15 cellular contexts compared by ENCODE assay signal in genomic region chr4:2292679-2293108, GRCh38. TPM values are rescaled to one million over a fixed set of nuclear protein-coding genes. Genes with fewer than 3 reads are reported as not detected.
DNase-seq lines count a peak whose midpoint lies in the region; ATAC-seq, FAIRE-seq and TF ChIP-seq lines count a peak whose summit lies in the region.
"Had no signal": no experiment of that assay in that cellular context is flagged by ENCODE, and none has a peak within 500 bp of the region (broad histone marks: within the 10 kb centered on the region; RNA-seq: fewer than 3 reads in every experiment).

No MANE protein-coding gene starts in this region.

- intact Hi-C loops in naive thymus-derived CD4-positive, alpha-beta T cell (cut with micrococcal nuclease) = no loop called here
- intact Hi-C loops in breast epithelium (cut with DNase I; ENCODE audit: low total_unique reads) = no loop called here

- H3K4me3 ChIP-seq in BJ (ENCODE audit: low read depth, low read length) (no peak overlapping the region), breast epithelium (no peak overlapping the region)
- H3K4me3 ChIP-seq in naive thymus-derived CD4-positive, alpha-beta T cell (ENCODE audit: low read length) = no peak overlapping the region
- H3K4me3 ChIP-seq: esophagus squamous epithelium, GM12878 had no signal

- CTCF ChIA-PET in BJ (lab: Yijun Ruan, JAX) = interaction anchor here (0.6 to 0.7 kb wide), 3 partner anchors 34 to 350 kb away, joined by 3 read pairs; no protein-coding TSS in a partner anchor
- CTCF ChIA-PET in naive thymus-derived CD4-positive, alpha-beta T cell (lab: Charles Lee) = no interaction called here

- H3K4me1 Mint-ChIP-seq in naive thymus-derived CD4-positive, alpha-beta T cell = peaks cover 16 to 74% (median 46%) of the 10 kb centered on the region in 7 donors

- H3K27ac Mint-ChIP-seq in naive thymus-derived CD4-positive, alpha-beta T cell = peak overlapping the region in 8 of 9 donors; percentile 64 to 99 (median 90)

- no peak for FAIRE-seq in HTR-8/SVneo (lab: Jason Lieb, UNC)
- FAIRE-seq: bronchial epithelial cell, GM12878 had no signal

- H3K27me3 Mint-ChIP-seq in naive thymus-derived CD4-positive, alpha-beta T cell = peaks cover 0 to 5% (median 0%) of the 10 kb centered on the region in 5 donors

- H3K4me3 Mint-ChIP-seq in naive thymus-derived CD4-positive, alpha-beta T cell = peak overlapping the region in 3 of 10 donors; percentile 12 to 57 (median 30)

- TF ChIP-seq POLR2A in breast epithelium (IDR thresholded peaks at IDR 0.05) = no peak

- H3K9me3 ChIP-seq in naive thymus-derived CD4-positive, alpha-beta T cell (ENCODE audit: control insufficient read depth in 2 of 3, low read length in 3 of 3) = no peaks in the 10 kb centered on the region
- no peaks in the 10 kb centered on the region for H3K9me3 ChIP-seq in breast epithelium
- H3K9me3 ChIP-seq: esophagus squamous epithelium had no signal

- H3K27me3 ChIP-seq in BJ (ENCODE audit: control insufficient read depth, insufficient read depth, low read length) (no peaks in the 10 kb centered on the region), breast epithelium (no peaks in the 10 kb centered on the region)
- H3K27me3 ChIP-seq in naive thymus-derived CD4-positive, alpha-beta T cell (ENCODE audit: control insufficient read depth in 2 of 2, insufficient read depth in 2 of 2, low read length in 2 of 2) = no peaks in the 10 kb centered on the region
- H3K27me3 ChIP-seq: esophagus squamous epithelium had no signal

- no peak overlapping the region for H3K27ac ChIP-seq in naive thymus-derived CD4-positive, alpha-beta T cell (ENCODE audit: low read depth, low read length)
- no peak overlapping the region for H3K27ac ChIP-seq in breast epithelium

- TF ChIP-seq CTCF in BJ (IDR thresholded peaks at IDR 0.05; ENCODE audit: insufficient read depth, low read depth, low read length) (no peak), breast epithelium (IDR thresholded peaks at IDR 0.05) (no peak)

- POLR2A ChIA-PET in BJ (lab: Charles Lee) = no interaction called here
- POLR2A ChIA-PET in naive thymus-derived CD4-positive, alpha-beta T cell (lab: Charles Lee) = no interaction called here

- peak; percentile 49 for DNase-seq in BJ (ENCODE audit: low read depth)
- DNase-seq in HTR-8/SVneo (ENCODE audit: insufficient read length, low spot score) = peak; percentile 36
- peak; percentile 67 for DNase-seq in cerebellar cortex (ENCODE audit: low spot score)
- DNase-seq in naive thymus-derived CD4-positive, alpha-beta T cell = no peak
- DNase-seq in UCSD-AML1 (lab: John Stamatoyannopoulos, UW; ENCODE audit: unreplicated experiment) = no peak
- DNase-seq in NCI-H345 (lab: John Stamatoyannopoulos, UW) = no peak
- DNase-seq in effector CD4-positive, alpha-beta T cell = no peak
- DNase-seq in breast epithelium (ENCODE audit: low spot score in 2 of 2) = no peak
- DNase-seq: Calu3, esophagus squamous epithelium, left colon, NCI-H524 treated with DMSO at 0.1 percent for 48 hours had no signal

- peaks cover 0 to 16% (median 2%) of the 10 kb centered on the region in 11 donors for H3K9me3 Mint-ChIP-seq in naive thymus-derived CD4-positive, alpha-beta T cell

- peaks cover 0 to 4% (median 0%) of the 10 kb centered on the region in 5 donors for H3K36me3 Mint-ChIP-seq in naive thymus-derived CD4-positive, alpha-beta T cell

- no peak for ATAC-seq in naive thymus-derived CD4-positive, alpha-beta T cell
- ATAC-seq: GM12878, HCT116, left colon had no signal

- H3K4me1 ChIP-seq in naive thymus-derived CD4-positive, alpha-beta T cell (ENCODE audit: control insufficient read depth in 2 of 2, insufficient read depth in 2 of 2, low read length in 2 of 2) = peaks cover 25 to 57% of the 10 kb centered on the region in 2 donors
- H3K4me1 ChIP-seq in breast epithelium = no peaks in the 10 kb centered on the region

- H3K36me3 ChIP-seq in BJ (ENCODE audit: control insufficient read depth, insufficient read depth, low read length) = no peaks in the 10 kb centered on the region
- H3K36me3 ChIP-seq in naive thymus-derived CD4-positive, alpha-beta T cell (ENCODE audit: control insufficient read depth in 2 of 3, insufficient read depth in 3 of 3, low read length in 3 of 3) = no peaks in the 10 kb centered on the region
- H3K36me3 ChIP-seq in breast epithelium = no peaks in the 10 kb centered on the region

RNA-seq across cellular contexts. Expression of gene MXD4, which starts 30.8 kb away (rescaled TPM):
- 37.5 and 58.3 TPM in 2 replicates for polyA plus RNA-seq in BJ (2011; rRNA removed)
- polyA minus RNA-seq in BJ (2011; rRNA and poly(A)+ RNA removed) = 31.3 and 39.2 TPM in 2 replicates
- total RNA-seq in naive thymus-derived CD4-positive, alpha-beta T cell = 100 to 1,000 TPM in 1 of 5 experiments, 10 to 100 TPM in 4; 25.6 to 106 (median 46.0) TPM
- polyA plus RNA-seq in naive thymus-derived CD4-positive, alpha-beta T cell = 10 to 100 TPM; 18.9 to 25.4 TPM
- 10 to 100 TPM; 34.7 to 55.8 (median 37.9) TPM for total RNA-seq in breast epithelium

RNA-seq across cellular contexts. Expression of gene HAUS3, which starts 50.8 kb away (rescaled TPM):
- polyA plus RNA-seq in BJ (2011; rRNA removed) = 1.9 and 4.0 TPM in 2 replicates
- 1.5 and 2.1 TPM in 2 replicates for polyA minus RNA-seq in BJ (2011; rRNA and poly(A)+ RNA removed)
- total RNA-seq in naive thymus-derived CD4-positive, alpha-beta T cell = 10 to 100 TPM; 24.4 to 88.2 (median 34.1) TPM
- 10 to 100 TPM; 18.5 to 25.9 TPM for polyA plus RNA-seq in naive thymus-derived CD4-positive, alpha-beta T cell
- 10 to 100 TPM; 14.1 to 19.6 (median 17.4) TPM for total RNA-seq in breast epithelium

RNA-seq across cellular contexts. Expression of gene POLN, which starts 50.8 kb away (rescaled TPM):
- polyA plus RNA-seq in BJ (2011; rRNA removed) = 0.91 and 1.5 TPM in 2 replicates
- polyA minus RNA-seq in BJ (2011; rRNA and poly(A)+ RNA removed) = 0.62 and 0.90 TPM in 2 replicates
- total RNA-seq in naive thymus-derived CD4-positive, alpha-beta T cell = 1 to 10 TPM; 2.4 to 5.4 (median 3.2) TPM
- under 1 TPM; 0.17 to 0.95 TPM for polyA plus RNA-seq in naive thymus-derived CD4-positive, alpha-beta T cell
- total RNA-seq in breast epithelium = 1 to 10 TPM; 3.3 to 4.7 (median 4.3) TPM

Comparison
In these comparisons a context has a peak if more than half of its experiments do, and no peak if none do; other contexts are left out.
1. DNase-seq: peak in BJ (single experiment), HTR-8/SVneo (single experiment) and cerebellar cortex (single experiment); none in naive thymus-derived CD4-positive, alpha-beta T cell (0 of 9), UCSD-AML1 (single experiment), NCI-H345 (single experiment), effector CD4-positive, alpha-beta T cell (single experiment) and breast epithelium (0 of 2).